In genomic region chr19:55158848-55159793, GRCh38 we compare ENCODE assay signal across 1 cellular context.
TF ChIP-seq lines count a peak whose summit lies in the region.

No MANE protein-coding gene starts in this region.

TF ChIP-seq in K562, 482 proteins besides CTCF, POLR2A, EP300 and RAD21 (continued from another document and continues in another):
- TF ChIP-seq NELFE (IDR thresholded peaks at IDR 0.05; ENCODE audit: insufficient read depth, insufficient read length) = no peak
- no peak for TF ChIP-seq ZNF551 (CRISPR knock-in tag; IDR thresholded peaks at IDR 0.05)
- TF ChIP-seq KDM4B (IDR thresholded peaks at IDR 0.05; ENCODE audit: borderline replicate concordance in 2 of 2, low read depth in 1 of 2) = no peak
- TF ChIP-seq PKNOX1 (IDR thresholded peaks at IDR 0.05) = no peak
- no peak for TF ChIP-seq ZNF436 (CRISPR knock-in tag; IDR thresholded peaks at IDR 0.05)
- no peak for TF ChIP-seq KAT2B (IDR thresholded peaks at IDR 0.05; ENCODE audit: low read depth, low read length)
- TF ChIP-seq ETV1 (tag; conservative IDR thresholded peaks at IDR 0.05; ENCODE audit: low read depth) = no peak
- no peak for TF ChIP-seq NFE2L1 (tag; IDR thresholded peaks at IDR 0.05; ENCODE audit: borderline replicate concordance, low read depth)
- no peak for TF ChIP-seq TGIF2 (CRISPR knock-in tag; IDR thresholded peaks at IDR 0.05)
- peak; percentile 62 for TF ChIP-seq TAF1 (IDR thresholded peaks at IDR 0.05; ENCODE audit: control insufficient read depth, extremely low read depth, insufficient read depth, low read length, severe bottlenecking)
- TF ChIP-seq MED1 (CRISPR knock-in tag; IDR thresholded peaks at IDR 0.05; ENCODE audit: borderline replicate concordance) = no peak
- TF ChIP-seq SMAD4 (CRISPR knock-in tag; conservative IDR thresholded peaks at IDR 0.05) = peak; percentile 93
- TF ChIP-seq RBM14 (IDR thresholded peaks at IDR 0.05; ENCODE audit: borderline replicate concordance, insufficient read depth, low read depth, low read length) = no peak
- TF ChIP-seq KLF6 (CRISPR knock-in tag; IDR thresholded peaks at IDR 0.05; ENCODE audit: borderline replicate concordance) = no peak
- TF ChIP-seq SRSF1 (IDR thresholded peaks at IDR 0.05; ENCODE audit: low read depth, low read length) = no peak
- no peak for TF ChIP-seq SMAD3 (CRISPR knock-in tag; conservative IDR thresholded peaks at IDR 0.05)
- TF ChIP-seq ZBTB1 (CRISPR knock-in tag; IDR thresholded peaks at IDR 0.05; ENCODE audit: borderline replicate concordance, low read depth) = no peak
- TF ChIP-seq ZNF197 (CRISPR knock-in tag; IDR thresholded peaks at IDR 0.05; ENCODE audit: low read depth) = no peak
- TF ChIP-seq ZNF143 (CRISPR knock-in tag; IDR thresholded peaks at IDR 0.05) = no peak
- TF ChIP-seq NFRKB (IDR thresholded peaks at IDR 0.05; ENCODE audit: low read depth) = no peak
- TF ChIP-seq ZBTB17 (CRISPR knock-in tag; IDR thresholded peaks at IDR 0.05) = no peak
- TF ChIP-seq HNRNPLL (IDR thresholded peaks at IDR 0.05; ENCODE audit: low read depth, low read length, poor library complexity, severe bottlenecking) = no peak
- no peak for TF ChIP-seq ZNF398 (CRISPR knock-in tag; IDR thresholded peaks at IDR 0.05)
- TF ChIP-seq CCAR2 (IDR thresholded peaks at IDR 0.05; ENCODE audit: low read depth, low read length) = no peak
- peak in 1 of 2 experiments; percentile 72; a peak in 1 of 4 replicates for TF ChIP-seq SRF (CRISPR knock-in tag; IDR thresholded peaks at IDR 0.05)
- no peak for TF ChIP-seq ZNF766 (CRISPR knock-in tag; conservative IDR thresholded peaks at IDR 0.05)
- no peak for TF ChIP-seq EWSR1 (IDR thresholded peaks at IDR 0.05; ENCODE audit: borderline replicate concordance, low read depth, partially characterized antibody)
- no peak for TF ChIP-seq BCLAF1 (IDR thresholded peaks at IDR 0.05; ENCODE audit: borderline replicate concordance in 1 of 2, control insufficient read depth in 1 of 2, low read depth in 2 of 2, low read length in 1 of 2)
- no peak for TF ChIP-seq MLLT1 (IDR thresholded peaks at IDR 0.05)
- no peak for TF ChIP-seq BACH1 (tag; IDR thresholded peaks at IDR 0.05)
- no peak for TF ChIP-seq KAT7 (CRISPR knock-in tag; IDR thresholded peaks at IDR 0.05; ENCODE audit: borderline replicate concordance)
- TF ChIP-seq NR0B1 (IDR thresholded peaks at IDR 0.05; ENCODE audit: partially characterized antibody) = no peak
- peak; percentile 99 for TF ChIP-seq ATF3 (IDR thresholded peaks at IDR 0.05)
- peak; percentile 100 for TF ChIP-seq ATF3 (CRISPR knock-in tag; conservative IDR thresholded peaks at IDR 0.05)
- peak; percentile 45; the same call in 1 of the 2 replicates for TF ChIP-seq PHF8 (IDR thresholded peaks at IDR 0.05; ENCODE audit: borderline replicate concordance, low read length)
- no peak; the same call in 1 of the 2 replicates for TF ChIP-seq BHLHE40 (IDR thresholded peaks at IDR 0.05; ENCODE audit: low read length)
- TF ChIP-seq KDM1A (IDR thresholded peaks at IDR 0.05) = peak; percentile 83 to 87
- TF ChIP-seq ZNF41 (CRISPR knock-in tag; conservative IDR thresholded peaks at IDR 0.05) = no peak
- TF ChIP-seq SAP30 (IDR thresholded peaks at IDR 0.05; ENCODE audit: borderline replicate concordance, insufficient read depth, low read depth, low read length, poor library complexity, severe bottlenecking) = peak; percentile 70
- no peak for TF ChIP-seq IRF1 (CRISPR knock-in tag; IDR thresholded peaks at IDR 0.05; ENCODE audit: borderline replicate concordance)
- TF ChIP-seq BCOR (IDR thresholded peaks at IDR 0.05) = no peak
- TF ChIP-seq SMARCC2 (IDR thresholded peaks at IDR 0.05; ENCODE audit: low read depth) = peak; percentile 68; the same call in 1 of the 2 replicates
- TF ChIP-seq OTX1 (CRISPR knock-in tag; IDR thresholded peaks at IDR 0.05) = no peak
- no peak for TF ChIP-seq ADNP (tag; IDR thresholded peaks at IDR 0.05)
- TF ChIP-seq SETDB1 (IDR thresholded peaks at IDR 0.05; ENCODE audit: low read length) = peak; percentile 65
- no peak for TF ChIP-seq ZNF586 (CRISPR knock-in tag; conservative IDR thresholded peaks at IDR 0.05)
- TF ChIP-seq HSF4 (CRISPR knock-in tag; IDR thresholded peaks at IDR 0.05; ENCODE audit: borderline replicate concordance) = no peak
- no peak for TF ChIP-seq PHF20 (IDR thresholded peaks at IDR 0.05; ENCODE audit: partially characterized antibody)
- no peak for TF ChIP-seq PTRF (tag; IDR thresholded peaks at IDR 0.05)
- no peak for TF ChIP-seq EZH2 (IDR thresholded peaks at IDR 0.05; ENCODE audit: borderline replicate concordance, low read depth, low read length)
- no peak for TF ChIP-seq ZNF695 (CRISPR knock-in tag; IDR thresholded peaks at IDR 0.05)
- peak; percentile 73 for TF ChIP-seq LEF1 (IDR thresholded peaks at IDR 0.05)
- TF ChIP-seq POLR2G (IDR thresholded peaks at IDR 0.05; ENCODE audit: low read depth, low read length) = peak; percentile 91
- TF ChIP-seq HDAC8 (tag; IDR thresholded peaks at IDR 0.05) = no peak
- peak; percentile 17 to 73; a peak in 3 of 4 replicates for TF ChIP-seq TBL1XR1 (IDR thresholded peaks at IDR 0.05; ENCODE audit: low read length in 2 of 2)
- TF ChIP-seq AFF4 (CRISPR knock-in tag; IDR thresholded peaks at IDR 0.05) = no peak
- no peak for TF ChIP-seq ZNF174 (CRISPR knock-in tag; IDR thresholded peaks at IDR 0.05)
- no peak for TF ChIP-seq ZC3H11A (IDR thresholded peaks at IDR 0.05; ENCODE audit: low read depth, low read length)
- TF ChIP-seq RBM22 (IDR thresholded peaks at IDR 0.05; ENCODE audit: low read depth, low read length, poor library complexity, severe bottlenecking) = no peak
- no peak for TF ChIP-seq RUNX1 (IDR thresholded peaks at IDR 0.05; ENCODE audit: low read depth)
- TF ChIP-seq NFATC3 (IDR thresholded peaks at IDR 0.05) = no peak
